Comparison of ENCODE assay signal across 22 cellular contexts in the genomic region with DNA sequence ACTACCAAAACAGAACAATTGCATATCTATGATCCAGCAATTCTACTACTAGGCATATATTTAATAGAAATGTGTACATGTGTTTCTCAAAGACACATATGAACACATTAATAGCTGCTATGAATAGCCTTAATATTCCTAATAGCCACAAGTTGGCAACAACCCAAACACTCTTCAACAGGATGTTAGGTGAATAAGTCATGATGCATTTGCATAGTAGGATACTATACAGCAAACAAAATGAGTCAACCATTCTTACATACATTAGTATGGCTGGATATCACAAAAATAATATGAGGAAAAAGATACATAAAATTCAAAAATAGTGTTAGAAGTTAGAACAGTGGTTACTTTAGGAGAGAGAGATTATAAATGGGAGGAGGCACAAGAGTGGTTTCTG.
"Had no signal": no experiment of that assay in that cellular context is flagged by ENCODE, and none has a peak within 500 bp of the region (broad histone marks: within the 10 kb centered on the region; RNA-seq: fewer than 3 reads in every experiment).

No MANE protein-coding gene starts in this region.

- H2AFZ ChIP-seq: hepatocyte had no signal

- DNase-seq: activated gamma-delta T cell treated with Interleukin-2 at 50 U/mL for 16 hours; activated T-cell treated with anti-CD3 and anti-CD28 coated beads, Interleukin-2, amount 50 U/mL, for 1 hour; adrenal gland; colonic mucosa; foreskin melanocyte; glutamatergic neuron; immature natural killer cell; kidney glomerular epithelial cell; left ventricle myocardium inferior; midbrain; natural killer cell; retina; sigmoid colon; stimulated activated CD4-positive, alpha-beta T cell treated with anti-CD3 and anti-CD28 coated beads, Interleukin-2, amount 100 ng/mL, for 48 hours; stimulated activated CD8-positive, alpha-beta memory T cell treated with anti-CD3 and anti-CD28 coated beads, Interleukin-4, amount 100 ng/mL, for 48 hours; stimulated activated naive CD4-positive, alpha-beta T cell treated with Interleukin-2 at 50 U/mL for 16 hours; T1000 had no signal

- ATAC-seq: natural killer cell, WTC11 had no signal

- H3K4me2 ChIP-seq: hepatocyte had no signal

- FAIRE-seq: astrocyte had no signal

- H3K4me1 ChIP-seq: adrenal gland, colonic mucosa, left ventricle myocardium inferior, sigmoid colon, vagina had no signal

- H3K9me3 ChIP-seq: colonic mucosa had no signal

- H3K79me2 ChIP-seq: hepatocyte had no signal

- H3K36me3 ChIP-seq: adrenal gland, colonic mucosa, left ventricle myocardium inferior, sigmoid colon, thoracic aorta, vagina had no signal

- H3K4me3 ChIP-seq: adrenal gland, colonic mucosa, hepatocyte, left ventricle myocardium inferior, sigmoid colon, thoracic aorta, vagina had no signal

- H3K27me3 ChIP-seq: adrenal gland, colonic mucosa, hepatocyte, sigmoid colon, vagina had no signal

- H3K27ac ChIP-seq: adrenal gland, colonic mucosa, hepatocyte, left ventricle myocardium inferior, sigmoid colon, thoracic aorta, vagina had no signal
